8 cellular contexts compared by ENCODE assay signal in the genomic region with DNA sequence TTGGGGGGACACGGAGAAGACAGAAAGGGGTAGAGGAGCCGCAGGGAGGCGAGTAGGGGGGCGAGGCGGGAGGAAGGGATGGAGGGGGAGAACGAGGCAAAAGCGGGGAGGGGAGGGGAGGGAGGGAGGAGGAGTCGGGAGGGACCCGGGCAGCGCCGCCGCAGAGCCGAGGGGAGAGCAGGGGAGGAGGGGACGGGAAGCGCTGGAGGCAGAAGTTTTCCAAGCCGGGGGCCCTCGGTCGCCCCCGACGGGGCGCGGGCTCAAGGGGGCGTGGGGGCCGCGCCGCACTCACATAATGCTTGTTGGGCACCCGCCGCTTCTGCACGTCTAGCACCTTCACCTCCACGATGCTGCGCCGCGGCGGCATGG. TPM values are rescaled to one million over a fixed set of nuclear protein-coding genes. Genes with fewer than 3 reads are reported as not detected.
DNase-seq lines count a peak whose midpoint lies in the region; ATAC-seq and TF ChIP-seq lines count a peak whose summit lies in the region.

No MANE protein-coding gene starts in this region.

- H3K4me1 ChIP-seq in endocrine pancreas (ENCODE audit: control insufficient read depth, insufficient read depth, low read length) (no peaks in the 10 kb centered on the region), aorta (ENCODE audit: control insufficient read depth in 1 of 2, insufficient read depth in 2 of 2, low read length in 2 of 2) (no peaks in the 10 kb centered on the region)

- peak; percentile 25 to 44 for DNase-seq in NCI-H524 (lab: John Stamatoyannopoulos, UW)
- no peak for DNase-seq in NCI-H524 treated with DMSO at 0.1 percent for 48 hours (lab: John Stamatoyannopoulos, UW)
- DNase-seq in midbrain (lab: John Stamatoyannopoulos, UW): peak; percentile 27
- peak; percentile 78 to 85 for DNase-seq in aorta
- DNase-seq in stimulated activated CD4-positive, alpha-beta T cell treated with anti-CD3 and anti-CD28 coated beads, Interleukin-1b, Interleukin-23, amount 100 ng/mL, for 48 hours: no peak

- peak overlapping the region; percentile 76 for H3K9ac ChIP-seq in endocrine pancreas (ENCODE audit: control insufficient read depth, insufficient read depth, low read length)

- intact Hi-C loops in aorta (cut with DNase I): loop anchor here (5.0 to 10.0 kb wide), 2 partner anchors 37 to 501 kb away; a partner anchor contains a TSS

- H3K36me3 ChIP-seq in endocrine pancreas (ENCODE audit: control insufficient read depth, insufficient read depth, low read length) (no peaks in the 10 kb centered on the region), aorta (ENCODE audit: control insufficient read depth in 1 of 2, insufficient read depth in 2 of 2, low read length in 1 of 2) (no peaks in the 10 kb centered on the region)

- no peaks in the 10 kb centered on the region for H3K9me3 ChIP-seq in endocrine pancreas (ENCODE audit: control insufficient read depth, low read length)
- H3K9me3 ChIP-seq in aorta (ENCODE audit: control insufficient read depth, low read length): no peaks in the 10 kb centered on the region

- H3K27me3 ChIP-seq in endocrine pancreas (ENCODE audit: control insufficient read depth, insufficient read depth, low read length): no peaks in the 10 kb centered on the region
- no peaks in the 10 kb centered on the region for H3K27me3 ChIP-seq in aorta (ENCODE audit: control insufficient read depth in 1 of 2, insufficient read depth in 2 of 2, low read length in 1 of 2)

- ATAC-seq in aorta (ENCODE audit: low FRiP score): peak; percentile 4
- no peak for ATAC-seq in GM18907 (IDR thresholded peaks at IDR 0.05; ENCODE audit: unreplicated experiment)

- peak overlapping the region in 1 of 2 donors; percentile 89 for H3K27ac ChIP-seq in aorta (ENCODE audit: low read depth in 1 of 2, low read length in 2 of 2)

- 1% methylated on average over 9 to 34 of the region's 34 CpGs for WGBS in aorta, 2 donors

- no peak overlapping the region for H3K4me3 ChIP-seq in endocrine pancreas (ENCODE audit: control insufficient read depth, insufficient read depth, low read length)
- H3K4me3 ChIP-seq in aorta (ENCODE audit: low read length in 2 of 2): peak overlapping the region; percentile 90 to 92

TF ChIP-seq in PFSK-1, 5 proteins besides CTCF, POLR2A, EP300 and RAD21:
- TF ChIP-seq, protein P1, sequence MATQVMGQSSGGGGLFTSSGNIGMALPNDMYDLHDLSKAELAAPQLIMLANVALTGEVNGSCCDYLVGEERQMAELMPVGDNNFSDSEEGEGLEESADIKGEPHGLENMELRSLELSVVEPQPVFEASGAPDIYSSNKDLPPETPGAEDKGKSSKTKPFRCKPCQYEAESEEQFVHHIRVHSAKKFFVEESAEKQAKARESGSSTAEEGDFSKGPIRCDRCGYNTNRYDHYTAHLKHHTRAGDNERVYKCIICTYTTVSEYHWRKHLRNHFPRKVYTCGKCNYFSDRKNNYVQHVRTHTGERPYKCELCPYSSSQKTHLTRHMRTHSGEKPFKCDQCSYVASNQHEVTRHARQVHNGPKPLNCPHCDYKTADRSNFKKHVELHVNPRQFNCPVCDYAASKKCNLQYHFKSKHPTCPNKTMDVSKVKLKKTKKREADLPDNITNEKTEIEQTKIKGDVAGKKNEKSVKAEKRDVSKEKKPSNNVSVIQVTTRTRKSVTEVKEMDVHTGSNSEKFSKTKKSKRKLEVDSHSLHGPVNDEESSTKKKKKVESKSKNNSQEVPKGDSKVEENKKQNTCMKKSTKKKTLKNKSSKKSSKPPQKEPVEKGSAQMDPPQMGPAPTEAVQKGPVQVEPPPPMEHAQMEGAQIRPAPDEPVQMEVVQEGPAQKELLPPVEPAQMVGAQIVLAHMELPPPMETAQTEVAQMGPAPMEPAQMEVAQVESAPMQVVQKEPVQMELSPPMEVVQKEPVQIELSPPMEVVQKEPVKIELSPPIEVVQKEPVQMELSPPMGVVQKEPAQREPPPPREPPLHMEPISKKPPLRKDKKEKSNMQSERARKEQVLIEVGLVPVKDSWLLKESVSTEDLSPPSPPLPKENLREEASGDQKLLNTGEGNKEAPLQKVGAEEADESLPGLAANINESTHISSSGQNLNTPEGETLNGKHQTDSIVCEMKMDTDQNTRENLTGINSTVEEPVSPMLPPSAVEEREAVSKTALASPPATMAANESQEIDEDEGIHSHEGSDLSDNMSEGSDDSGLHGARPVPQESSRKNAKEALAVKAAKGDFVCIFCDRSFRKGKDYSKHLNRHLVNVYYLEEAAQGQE (IDR thresholded peaks at IDR 0.05; ENCODE audit: insufficient read depth in 1 of 2, low read depth in 2 of 2, low read length in 2 of 2): no peak
- TF ChIP-seq TAF1 (IDR thresholded peaks at IDR 0.05; ENCODE audit: borderline replicate concordance, insufficient read depth, low read length): 0 out of 2 replicates have a peak, but pooled peaks have one; percentile 6

RNA-seq across cellular contexts. Expression of a gene that starts 0.4 kb away (rescaled TPM):
- 76.9 TPM for polyA plus RNA-seq in PFSK-1 (2012; ENCODE audit: insufficient read length, low read depth)
- total RNA-seq in aorta: 10 to 100 TPM; 43.3 to 69.1 TPM
- polyA plus RNA-seq in aorta: 1 to 10 TPM; 4.5 to 7.3 TPM

Comparison
In these comparisons a context has a peak if more than half of its experiments do, and no peak if none do; other contexts are left out.
1. DNase-seq: peak in NCI-H524 (2 of 2), midbrain (single experiment) and aorta (2 of 2); none in NCI-H524 treated with DMSO at 0.1 percent for 48 hours (single experiment) and stimulated activated CD4-positive, alpha-beta T cell treated with anti-CD3 and anti-CD28 coated beads, Interleukin-1b, Interleukin-23, amount 100 ng/mL, for 48 hours (single experiment).